In genomic region chr5:56110646-56111403, GRCh38 we compare ENCODE assay signal across 23 cellular contexts.
A peak's percentile ranks its signal among the peaks of the same experiment; 100 is the strongest.
DNase-seq lines count a peak whose midpoint lies in the region; ATAC-seq and TF ChIP-seq lines count a peak whose summit lies in the region.
"Had no signal": no experiment of that assay in that cellular context is flagged by ENCODE, and none has a peak within 500 bp of the region (broad histone marks: within the 10 kb centered on the region; RNA-seq: fewer than 3 reads in every experiment).

No MANE protein-coding gene starts in this region.

- no peaks in the 10 kb centered on the region for H3K36me3 Mint-ChIP-seq in mesothelial cell of epicardium
- H3K36me3 Mint-ChIP-seq: brain, IgD-negative memory B cell had no signal

- no peaks in the 10 kb centered on the region for H3K27me3 Mint-ChIP-seq in mesothelial cell of epicardium (ENCODE audit: low read depth)

- H3K4me1 ChIP-seq in suprapubic skin = no peaks in the 10 kb centered on the region

- TF ChIP-seq POLR2A in suprapubic skin (IDR thresholded peaks at IDR 0.05) = no peak

- 88% methylated on average over 6 of the region's 6 CpGs for WGBS in suprapubic skin

- no peak for ATAC-seq in omental fat pad (ENCODE audit: low FRiP score)
- ATAC-seq: effector memory CD8-positive, alpha-beta T cell had no signal

- H3K4me1 Mint-ChIP-seq in mesothelial cell of epicardium = peaks cover 34% of the 10 kb centered on the region
- H3K4me1 Mint-ChIP-seq: activated B cell treated with CpG ODN at 0.5 μM for 24 hours, brain had no signal

- H3K27me3 ChIP-seq in suprapubic skin = no peaks in the 10 kb centered on the region

- no peaks in the 10 kb centered on the region for H3K36me3 ChIP-seq in suprapubic skin

- peak; percentile 76 for DNase-seq in AG10803 (ENCODE audit: low read depth)
- peak; percentile 44 for DNase-seq in HCEC 1CT
- peak; percentile 43 to 65 for DNase-seq in cardiac fibroblast (ENCODE audit: low read depth in 2 of 2)
- DNase-seq in mesothelial cell of epicardium (ENCODE audit: low spot score in 2 of 2, unreplicated experiment in 2 of 2) = no peak
- DNase-seq in suprapubic skin (ENCODE audit: low spot score in 2 of 2) = no peak
- DNase-seq in NCI-H1105 (lab: John Stamatoyannopoulos, UW) = no peak
- no peak for DNase-seq in effector CD4-positive, alpha-beta T cell
- no peak for DNase-seq in omental fat pad (ENCODE audit: low spot score)
- DNase-seq: ACHN; activated B cell treated with CpG ODN at 0.5 μM for 24 hours; activated naive CD4-positive, alpha-beta T cell treated with anti-CD3 and anti-CD28 coated beads, Interleukin-2, amount 50 U/mL, for 16 hours; effector memory CD8-positive, alpha-beta T cell; NCI-H1092 treated with DMSO at 0.1 percent for 48 hours; NCI-H2029; NCI-H2227 treated with DMSO at 0.1 percent for 48 hours; NCI-H774; substantia nigra had no signal

- no peak for TF ChIP-seq CTCF in AG10803 (conservative IDR thresholded peaks at IDR 0.05; ENCODE audit: low read length)
- no peak for TF ChIP-seq CTCF in cardiac fibroblast (IDR thresholded peaks at IDR 0.05; ENCODE audit: low read depth, low read length)
- TF ChIP-seq CTCF in mesothelial cell of epicardium (IDR thresholded peaks at IDR 0.05; ENCODE audit: unreplicated experiment) = no peak
- TF ChIP-seq CTCF in suprapubic skin (IDR thresholded peaks at IDR 0.05) = no peak
- TF ChIP-seq CTCF in omental fat pad (IDR thresholded peaks at IDR 0.05) = no peak

- no peaks in the 10 kb centered on the region for H3K9me3 Mint-ChIP-seq in mesothelial cell of epicardium
- H3K9me3 Mint-ChIP-seq: activated B cell treated with CpG ODN at 0.5 μM for 24 hours; activated T-helper 1 cell treated with anti-CD3 and anti-CD28 coated beads, Interleukin-12 subunit alpha, Interleukin-12 subunit beta, Interleukin-2, Interleukin-4 antibody, amounts not matched to agents 30 ng/mL and 10 ng/mL and 1 ng/mL, durations not matched to agents 14 hours and 24 hours and 36 hours; brain; CD14-positive monocyte; effector memory CD8-positive, alpha-beta T cell; IgD-negative memory B cell had no signal

- no peak for TF ChIP-seq EP300 in suprapubic skin (IDR thresholded peaks at IDR 0.05)

- no peaks in the 10 kb centered on the region for H3K9me3 ChIP-seq in suprapubic skin

- no peak overlapping the region for H3K4me3 Mint-ChIP-seq in mesothelial cell of epicardium
- H3K4me3 Mint-ChIP-seq: activated B cell treated with CpG ODN at 0.5 μM for 24 hours; activated T-helper 1 cell treated with anti-CD3 and anti-CD28 coated beads, Interleukin-12 subunit alpha, Interleukin-12 subunit beta, Interleukin-2, Interleukin-4 antibody, amounts not matched to agents 30 ng/mL and 10 ng/mL and 1 ng/mL, durations not matched to agents 14 hours and 24 hours and 36 hours; brain; CD14-positive monocyte; effector memory CD8-positive, alpha-beta T cell; IgD-negative memory B cell had no signal

- peak overlapping the region; percentile 23 for H3K27ac Mint-ChIP-seq in mesothelial cell of epicardium
- H3K27ac Mint-ChIP-seq: activated B cell treated with CpG ODN at 0.5 μM for 24 hours; activated T-helper 1 cell treated with anti-CD3 and anti-CD28 coated beads, Interleukin-12 subunit alpha, Interleukin-12 subunit beta, Interleukin-2, Interleukin-4 antibody, amounts not matched to agents 30 ng/mL and 10 ng/mL and 1 ng/mL, durations not matched to agents 14 hours and 24 hours and 36 hours; brain; effector memory CD8-positive, alpha-beta T cell; IgD-negative memory B cell had no signal

- no peak overlapping the region for H3K27ac ChIP-seq in suprapubic skin
- H3K27ac ChIP-seq: skin epidermis had no signal

- H3K4me3 ChIP-seq in AG10803 (ENCODE audit: low read length) = no peak overlapping the region
- H3K4me3 ChIP-seq in cardiac fibroblast (replicated peaks in 1 of 2; ENCODE audit: low read depth in 2 of 2, low read length in 2 of 2) = no peak overlapping the region
- no peak overlapping the region for H3K4me3 ChIP-seq in suprapubic skin
- H3K4me3 ChIP-seq: lung, skin epidermis had no signal

Comparison
In these comparisons a context has a peak if more than half of its experiments do, and no peak if none do; other contexts are left out.
1. DNase-seq: peak in AG10803 (single experiment), HCEC 1CT (single experiment) and cardiac fibroblast (2 of 2); none in mesothelial cell of epicardium (0 of 2), suprapubic skin (0 of 2), NCI-H1105 (single experiment), effector CD4-positive, alpha-beta T cell (single experiment) and omental fat pad (single experiment).